Comparison of ENCODE assay signal across 6 cellular contexts in the genomic region with DNA sequence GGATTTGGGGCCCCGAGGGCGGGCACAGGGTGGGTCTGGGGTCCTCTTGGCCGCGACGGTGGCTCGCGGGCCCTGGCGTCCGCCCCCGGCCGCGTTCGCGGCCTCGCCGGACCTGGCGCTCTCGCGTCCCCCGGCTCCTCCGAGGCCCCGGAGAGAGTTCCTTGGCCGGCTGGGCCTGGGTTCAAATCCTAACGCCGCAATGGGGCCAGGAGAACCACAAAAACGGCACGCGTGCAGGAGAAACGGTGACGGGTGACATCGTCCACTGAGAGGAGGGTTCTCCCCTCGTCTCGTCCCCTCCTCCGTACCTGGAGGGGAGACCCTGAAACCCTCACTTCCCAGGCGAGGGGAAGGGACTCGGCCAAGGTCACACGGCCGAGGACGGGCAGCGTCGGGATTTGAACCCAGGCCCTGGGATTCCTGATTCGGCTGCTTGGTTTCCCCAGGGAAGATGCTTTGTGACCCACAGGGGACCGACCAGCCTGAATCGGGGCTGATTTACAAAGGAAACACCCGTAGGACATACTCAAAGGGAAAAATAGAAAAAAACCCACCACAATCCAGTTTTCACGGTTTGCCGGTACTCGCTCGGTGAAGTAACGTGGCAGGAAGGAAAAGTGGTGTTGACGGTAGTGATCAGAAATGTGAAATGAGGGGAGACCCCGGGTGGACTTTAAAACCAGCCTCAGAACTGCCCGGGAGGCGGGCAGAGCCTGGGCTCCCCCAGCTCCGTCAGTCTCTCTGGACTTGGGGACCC. TPM values are rescaled to one million over a fixed set of nuclear protein-coding genes. Genes with fewer than 3 reads are reported as not detected.
DNase-seq lines count a peak whose midpoint lies in the region; FAIRE-seq and TF ChIP-seq lines count a peak whose summit lies in the region.

No MANE protein-coding gene starts in this region.

- H3K23me2 ChIP-seq in H1 (ENCODE audit: low read depth, low read length), result peaks cover 11% of the 10 kb centered on the region

- H3K9ac ChIP-seq in OCI-LY1 (ENCODE audit: low read length), result peak overlapping the region; percentile 96
- H3K9ac ChIP-seq in H1 (replicated peaks in 1 of 4; ENCODE audit: extremely low read depth in 1 of 4, low read depth in 3 of 4, low read length in 3 of 4), result peak overlapping the region; percentile 90 to 96 (median 93)

- no peak overlapping the region for H2BK120ac ChIP-seq in H1 (replicated peaks; ENCODE audit: low read depth, low read length)

- H2BK5ac ChIP-seq in H1 (ENCODE audit: low read depth, low read length), result peak overlapping the region; percentile 90

- no peak overlapping the region for H2BK15ac ChIP-seq in H1 (ENCODE audit: low read length)

- no peaks in the 10 kb centered on the region for H3K9me2 ChIP-seq in OCI-LY1 (ENCODE audit: low read depth, low read length)

- peak overlapping the region; percentile 66; the same call in 1 of the 2 replicates for H3K18ac ChIP-seq in H1 (ENCODE audit: extremely low read depth, low read length)

- no peak overlapping the region for H2BK12ac ChIP-seq in H1 (ENCODE audit: low read depth, low read length)

- H4K5ac ChIP-seq in H1 (ENCODE audit: insufficient read length, low read depth, low read length), result peak overlapping the region; percentile 85

- peak overlapping the region; percentile 71 for H3K4ac ChIP-seq in H1 (replicated peaks; ENCODE audit: insufficient read length, low read depth, low read length)

- H3K4me2 ChIP-seq in OCI-LY1 (ENCODE audit: low read length) (peak overlapping the region; percentile 98), H1 (ENCODE audit: insufficient read depth in 1 of 2, low read depth in 2 of 2, low read length in 2 of 2) (peak overlapping the region; percentile 85 to 89)

- TF ChIP-seq RAD21 in H1 (IDR thresholded peaks at IDR 0.05 in 1 of 2, conservative IDR thresholded peaks at IDR 0.05 in 1 of 2; ENCODE audit: low read depth in 2 of 2, low read length in 2 of 2), result no peak

- H3K4me3 ChIP-seq in OCI-LY1 (ENCODE audit: low read depth, low read length, poor library complexity, severe bottlenecking), result peak overlapping the region; percentile 100
- peak overlapping the region; percentile 88 to 100 (median 98) for H3K4me3 ChIP-seq in H1 (ENCODE audit: extremely low read depth in 1 of 4, insufficient read depth in 2 of 4, low read depth in 3 of 4, low read length in 4 of 4)
- H3K4me3 ChIP-seq in sigmoid colon, result peak overlapping the region; percentile 78 to 95 (median 88)

- H4K20me1 ChIP-seq in OCI-LY1 (ENCODE audit: insufficient read depth, low read length) (peaks cover 7% of the 10 kb centered on the region; the same call in 1 of the 2 replicates), H1 (replicated peaks in 1 of 2; ENCODE audit: control insufficient read depth in 1 of 2, insufficient read depth in 2 of 2, low read length in 2 of 2) (peaks cover 15 to 26% of the 10 kb centered on the region in 2 experiments)

- H3K36me3 ChIP-seq in OCI-LY1 (ENCODE audit: insufficient read depth, low read length) (peaks cover 83% of the 10 kb centered on the region), H1 (ENCODE audit: control insufficient read depth in 2 of 4, insufficient read depth in 4 of 4, low read length in 3 of 4) (peaks cover 10 to 56% (median 41%) of the 10 kb centered on the region in 4 experiments; a peak in 7 of 8 replicates), sigmoid colon (peaks cover 11 to 54% (median 26%) of the 10 kb centered on the region in 4 donors)

- CTCF ChIA-PET in H1 (lab: Charles Lee; ENCODE audit: partially characterized antibody), result interaction anchor here (1.0 to 1.4 kb wide), 3 partner anchors 8 to 66 kb away, joined by 3 to 5 read pairs (median 3); no protein-coding TSS in a partner anchor

- H3K27me3 ChIP-seq in OCI-LY1 (ENCODE audit: insufficient read depth, low read length), result no peaks in the 10 kb centered on the region
- no peaks in the 10 kb centered on the region for H3K27me3 ChIP-seq in H1 (replicated peaks in 1 of 4; ENCODE audit: control insufficient read depth in 3 of 4, extremely low read depth in 1 of 4, insufficient read depth in 3 of 4, low read length in 3 of 4)
- no peaks in the 10 kb centered on the region for H3K27me3 ChIP-seq in sigmoid colon

- 2% methylated on average over 40 of the region's 55 CpGs; no CpG with 5 or more reads in 1 of the 2 experiments for WGBS in H1 (ENCODE audit: extremely low coverage in 1 of 2, insufficient coverage in 1 of 2, insufficient read length in 1 of 2, insufficient replicate concordance in 2 of 2, low coverage in 1 of 2, low lambda C conversion rate in 2 of 2, missing lambda C conversion rate in 1 of 2), 2 experiments
- 0 to 1% methylated on average over 55 of the region's 55 CpGs for WGBS in sigmoid colon, 2 donors

- intact Hi-C loops in sigmoid colon (cut with DNase I), result loop anchor here (2.0 to 5.0 kb wide), 3 partner anchors 57 to 169 kb away; partner anchors contain the start of genes DUS3L, HSD11B1L, MICOS13 and RPL36

- TF ChIP-seq EP300 in H1 (IDR thresholded peaks at IDR 0.05; ENCODE audit: borderline replicate concordance in 1 of 2, low read depth in 2 of 2, low read length in 2 of 2) (no peak), sigmoid colon (IDR thresholded peaks at IDR 0.05) (no peak)

- H2AFZ ChIP-seq in OCI-LY1 (ENCODE audit: low read length) (no peak overlapping the region), H1 (ENCODE audit: low read length) (no peak overlapping the region)

- TF ChIP-seq POLR2A in H1 (IDR thresholded peaks at IDR 0.05; ENCODE audit: control extremely low read depth in 1 of 2, low read depth in 2 of 2, low read length in 2 of 2) (no peak), sigmoid colon (IDR thresholded peaks at IDR 0.05) (no peak)

- H2BK20ac ChIP-seq in H1 (ENCODE audit: low read length), result no peak overlapping the region

- no peak overlapping the region for H3K23ac ChIP-seq in H1 (ENCODE audit: insufficient read length)

- peak overlapping the region; percentile 96 for H4K91ac ChIP-seq in H1 (replicated peaks; ENCODE audit: insufficient read length, low read length)

- DNase-seq in ELF-1 (ENCODE audit: low read depth, low spot score) (peak; percentile 12), H1 (ENCODE audit: low read depth in 1 of 2, low spot score in 2 of 2) (no peak), sigmoid colon (no peak), NOMO-1 treated with DMSO at 0.1 percent for 48 hours (lab: John Stamatoyannopoulos, UW; ENCODE audit: unreplicated experiment) (no peak), GM03348 (ENCODE audit: low spot score) (no peak)

- no peak for FAIRE-seq in H1 (lab: Jason Lieb, UNC)

- H2AK5ac ChIP-seq in H1 (ENCODE audit: low read depth, low read length), result peak overlapping the region; percentile 93; the same call in 1 of the 2 replicates

- TF ChIP-seq CTCF in OCI-LY1 (IDR thresholded peaks at IDR 0.05; ENCODE audit: low read length) (no peak), H1 (IDR thresholded peaks at IDR 0.05; ENCODE audit: control extremely low read depth in 1 of 3, insufficient read depth in 1 of 3, low read depth in 1 of 3, low read length in 3 of 3) (no peak), sigmoid colon (IDR thresholded peaks at IDR 0.05) (no peak)

- H3K4me1 ChIP-seq in OCI-LY1 (ENCODE audit: insufficient read depth, low read length, severe bottlenecking) (peaks cover 68% of the 10 kb centered on the region), H1 (replicated peaks in 1 of 4; ENCODE audit: control insufficient read depth in 3 of 4, insufficient read depth in 4 of 4, low read length in 3 of 4) (peaks cover 2 to 14% (median 6%) of the 10 kb centered on the region in 4 experiments; a peak in 4 of 7 replicates), sigmoid colon (peaks cover 0 to 76% (median 74%) of the 10 kb centered on the region in 4 donors)

- H3K56ac ChIP-seq in H1 (replicated peaks; ENCODE audit: insufficient read length, low read depth, low read length), result no peak overlapping the region

- peak overlapping the region; percentile 99 for H4K8ac ChIP-seq in H1 (ENCODE audit: extremely low read depth, insufficient read depth, low read length)

- H3K79me2 ChIP-seq in OCI-LY1 (ENCODE audit: insufficient read depth, low read length) (peaks cover 95% of the 10 kb centered on the region), H1 (ENCODE audit: control insufficient read depth in 1 of 2, insufficient read depth in 2 of 2, low read length in 2 of 2) (peaks cover 56 to 93% of the 10 kb centered on the region in 2 experiments)

- H3K79me1 ChIP-seq in H1 (ENCODE audit: low read depth, low read length), result peaks cover 15% of the 10 kb centered on the region

- no peaks in the 10 kb centered on the region for H3F3A ChIP-seq in OCI-LY1 (ENCODE audit: insufficient read depth, low read length)

- H3K14ac ChIP-seq in H1 (ENCODE audit: insufficient read length), result no peak overlapping the region

- POLR2A ChIA-PET in H1 (lab: Charles Lee; ENCODE audit: partially characterized antibody), result interaction anchor here (0.7 to 3.8 kb wide), 24 partner anchors 8 to 167 kb away, joined by 3 to 25 read pairs (median 3); partner anchors contain the start of genes CATSPERD, DUS3L, LONP1 and RPL36

- H3K9me3 ChIP-seq in OCI-LY1 (ENCODE audit: low read length), result no peaks in the 10 kb centered on the region
- H3K9me3 ChIP-seq in H1 (ENCODE audit: insufficient read depth in 2 of 2, low read depth in 1 of 2, low read length in 1 of 2), result no peaks in the 10 kb centered on the region
- H3K9me3 ChIP-seq in sigmoid colon, result no peaks in the 10 kb centered on the region

- H3K27ac ChIP-seq in OCI-LY1 (ENCODE audit: low read depth, low read length, poor library complexity, severe bottlenecking), result peak overlapping the region; percentile 68
- peak overlapping the region; percentile 97 for H3K27ac ChIP-seq in H1 (ENCODE audit: low read depth, low read length)
- H3K27ac ChIP-seq in sigmoid colon, result peak overlapping the region; percentile 95 to 99 (median 98)

RNA-seq across cellular contexts. Expression of gene SAFB, which starts 0.7 kb away (rescaled TPM):
- total RNA-seq in H1 (2021; fragmentation: NEBNext Ultra II Directional; extraction: Animal tissue kit (Norgen Biotek cat#: 25700)), result 109 and 110 TPM in 2 replicates
- 27.0 and 69.5 TPM in 2 replicates for polyA plus RNA-seq in H1 (2011; rRNA removed)
- polyA plus RNA-seq in H1 (2011; cell fraction: cytosol; rRNA removed), result 78.8 TPM
- polyA plus RNA-seq in H1 (2011; cell fraction: nucleus; rRNA removed), result 109 TPM
- polyA plus RNA-seq in H1 (2012, experiment 1 of 2), result 76.7 to 104 TPM (median 87.6 TPM) in 4 replicates
- 22.5 TPM for polyA plus RNA-seq in H1 (2012, experiment 2 of 2)
- polyA plus RNA-seq in H1 (2013, experiment 1 of 2), result 49.9 TPM
- 48.6 TPM for polyA plus RNA-seq in H1 (2013, experiment 2 of 2)
- 14.9 and 21.3 TPM in 2 replicates for polyA minus RNA-seq in H1 (2011; rRNA and poly(A)+ RNA removed)
- polyA minus RNA-seq in H1 (2011; cell fraction: cytosol; rRNA and poly(A)+ RNA removed), result 46.4 TPM
- 44.8 TPM for polyA minus RNA-seq in H1 (2011; cell fraction: nucleus; rRNA and poly(A)+ RNA removed)
- total RNA-seq in sigmoid colon, result 10 to 100 TPM; 48.9 to 75.9 (median 60.4) TPM
- 10 to 100 TPM; 25.7 to 64.1 (median 30.6) TPM for polyA plus RNA-seq in sigmoid colon

RNA-seq across cellular contexts. Expression of gene SAFB2, which starts 1.0 kb away (rescaled TPM):
- total RNA-seq in H1 (2021; fragmentation: NEBNext Ultra II Directional; extraction: Animal tissue kit (Norgen Biotek cat#: 25700)), result 63.8 and 74.4 TPM in 2 replicates
- polyA plus RNA-seq in H1 (2011; rRNA removed), result 14.8 and 31.1 TPM in 2 replicates
- polyA plus RNA-seq in H1 (2011; cell fraction: cytosol; rRNA removed), result 21.4 TPM
- polyA plus RNA-seq in H1 (2011; cell fraction: nucleus; rRNA removed), result 72.7 TPM
- polyA plus RNA-seq in H1 (2012, experiment 1 of 2), result 40.4 to 68.7 TPM (median 52.6 TPM) in 4 replicates
- polyA plus RNA-seq in H1 (2012, experiment 2 of 2), result 15.1 TPM
- 37.8 TPM for polyA plus RNA-seq in H1 (2013, experiment 1 of 2)
- 31.4 TPM for polyA plus RNA-seq in H1 (2013, experiment 2 of 2)
- polyA minus RNA-seq in H1 (2011; rRNA and poly(A)+ RNA removed), result 13.9 and 21.9 TPM in 2 replicates
- polyA minus RNA-seq in H1 (2011; cell fraction: cytosol; rRNA and poly(A)+ RNA removed), result 23.3 TPM
- polyA minus RNA-seq in H1 (2011; cell fraction: nucleus; rRNA and poly(A)+ RNA removed), result 44.7 TPM
- total RNA-seq in sigmoid colon, result 10 to 100 TPM; 22.8 to 80.0 (median 38.1) TPM
- 10 to 100 TPM; 22.2 to 58.8 (median 24.3) TPM for polyA plus RNA-seq in sigmoid colon

RNA-seq across cellular contexts. Expression of gene TINCR, which starts 55.8 kb away (rescaled TPM):
- 0.48 and 0.52 TPM in 2 replicates for total RNA-seq in H1 (2021; fragmentation: NEBNext Ultra II Directional; extraction: Animal tissue kit (Norgen Biotek cat#: 25700))
- polyA plus RNA-seq in H1 (2011; rRNA removed) (1.2 and 1.4 TPM in 2 replicates), sigmoid colon (10 to 100 TPM in 2 of 3 donors, 1 to 10 TPM in 1; 2.8 to 27.5 (median 12.0) TPM)
- polyA plus RNA-seq in H1 (2011; cell fraction: cytosol; rRNA removed), result 1.1 TPM
- polyA plus RNA-seq in H1 (2011; cell fraction: nucleus; rRNA removed), result 0.86 TPM
- 0.29 to 0.72 TPM (median 0.65 TPM) in 4 replicates for polyA plus RNA-seq in H1 (2012, experiment 1 of 2)
- polyA plus RNA-seq in H1 (2012, experiment 2 of 2), result 0.77 TPM
- 0.30 TPM for polyA plus RNA-seq in H1 (2013, experiment 1 of 2)
- 0.48 TPM for polyA plus RNA-seq in H1 (2013, experiment 2 of 2)
- polyA minus RNA-seq in H1 (2011; rRNA and poly(A)+ RNA removed), result 0.27 and 0.38 TPM in 2 replicates
- polyA minus RNA-seq in H1 (2011; cell fraction: cytosol; rRNA and poly(A)+ RNA removed), result 0.95 TPM
- not detected for polyA minus RNA-seq in H1 (2011; cell fraction: nucleus; rRNA and poly(A)+ RNA removed)
- under 1 TPM in 3 of 4 donors, not detected in 1; 0.33 to 0.55 (median 0.41) TPM for total RNA-seq in sigmoid colon

RNA-seq across cellular contexts. Expression of gene MICOS13, which starts 56.7 kb away (rescaled TPM):
- total RNA-seq in H1 (2021; fragmentation: NEBNext Ultra II Directional; extraction: Animal tissue kit (Norgen Biotek cat#: 25700)), result 17.3 and 20.4 TPM in 2 replicates
- 36.1 and 36.9 TPM in 2 replicates for polyA plus RNA-seq in H1 (2011; rRNA removed)
- 26.2 TPM for polyA plus RNA-seq in H1 (2011; cell fraction: cytosol; rRNA removed)
- polyA plus RNA-seq in H1 (2011; cell fraction: nucleus; rRNA removed), result 20.9 TPM
- polyA plus RNA-seq in H1 (2012, experiment 1 of 2), result 15.4 to 29.5 TPM (median 24.5 TPM) in 4 replicates
- polyA plus RNA-seq in H1 (2012, experiment 2 of 2), result 18.7 TPM
- 17.6 TPM for polyA plus RNA-seq in H1 (2013, experiment 1 of 2)
- 17.0 TPM for polyA plus RNA-seq in H1 (2013, experiment 2 of 2)
- 2.6 and 3.4 TPM in 2 replicates for polyA minus RNA-seq in H1 (2011; rRNA and poly(A)+ RNA removed)
- polyA minus RNA-seq in H1 (2011; cell fraction: cytosol; rRNA and poly(A)+ RNA removed), result 10.9 TPM
- 11.3 TPM for polyA minus RNA-seq in H1 (2011; cell fraction: nucleus; rRNA and poly(A)+ RNA removed)
- 10 to 100 TPM; 39.6 to 87.8 (median 61.7) TPM for total RNA-seq in sigmoid colon
- 100 to 1,000 TPM; 110 to 160 (median 120) TPM for polyA plus RNA-seq in sigmoid colon

RNA-seq across cellular contexts. Expression of gene HSD11B1L, which starts 57.3 kb away (rescaled TPM):
- total RNA-seq in H1 (2021; fragmentation: NEBNext Ultra II Directional; extraction: Animal tissue kit (Norgen Biotek cat#: 25700)), result 8.2 and 9.5 TPM in 2 replicates
- polyA plus RNA-seq in H1 (2011; rRNA removed) (20.6 and 29.4 TPM in 2 replicates), sigmoid colon (1 to 10 TPM; 4.2 to 8.4 (median 6.3) TPM)
- 22.0 TPM for polyA plus RNA-seq in H1 (2011; cell fraction: cytosol; rRNA removed)
- polyA plus RNA-seq in H1 (2011; cell fraction: nucleus; rRNA removed), result 22.8 TPM
- 8.0 to 16.5 TPM (median 12.2 TPM) in 4 replicates for polyA plus RNA-seq in H1 (2012, experiment 1 of 2)
- 8.5 TPM for polyA plus RNA-seq in H1 (2012, experiment 2 of 2)
- polyA plus RNA-seq in H1 (2013, experiment 1 of 2), result 10.6 TPM
- polyA plus RNA-seq in H1 (2013, experiment 2 of 2), result 10.7 TPM
- polyA minus RNA-seq in H1 (2011; rRNA and poly(A)+ RNA removed), result 1.6 and 2.3 TPM in 2 replicates
- polyA minus RNA-seq in H1 (2011; cell fraction: cytosol; rRNA and poly(A)+ RNA removed), result 11.4 TPM
- 4.7 TPM for polyA minus RNA-seq in H1 (2011; cell fraction: nucleus; rRNA and poly(A)+ RNA removed)
- total RNA-seq in sigmoid colon, result 10 to 100 TPM; 19.9 to 37.1 (median 23.3) TPM
